9 cellular contexts compared by ENCODE assay signal in genomic region chr21:15062566-15062965, GRCh38. TPM values are rescaled to one million over a fixed set of nuclear protein-coding genes. Genes with fewer than 3 reads are reported as not detected.
DNase-seq lines count a peak whose midpoint lies in the region; ATAC-seq, FAIRE-seq and TF ChIP-seq lines count a peak whose summit lies in the region.
"Had no signal": no experiment of that assay in that cellular context is flagged by ENCODE, and none has a peak within 500 bp of the region (broad histone marks: within the 10 kb centered on the region; RNA-seq: fewer than 3 reads in every experiment).

No MANE protein-coding gene starts in this region.

- FAIRE-seq in islet of Langerhans (lab: Jason Lieb, UNC), result peak; percentile 97
- FAIRE-seq: GM18507 had no signal

- H3K4me3 ChIP-seq in left ventricle myocardium inferior, result peak overlapping the region; percentile 95
- peak overlapping the region; percentile 93 for H3K4me3 ChIP-seq in thymus (ENCODE audit: low read length)

- H3K36me3 Mint-ChIP-seq in activated naive CD4-positive, alpha-beta T cell treated with anti-CD3 and anti-CD28 coated beads, Interleukin-2, amount 50 U/mL, for 72 hours, result peaks cover 11 to 21% of the 10 kb centered on the region in 2 donors

- H3K27ac ChIP-seq in left ventricle myocardium inferior (replicated peaks) (no peak overlapping the region), thymus (ENCODE audit: low read depth) (no peak overlapping the region)

- peak overlapping the region; percentile 87 to 95 for H3K27ac Mint-ChIP-seq in activated naive CD4-positive, alpha-beta T cell treated with anti-CD3 and anti-CD28 coated beads, Interleukin-2, amount 50 U/mL, for 72 hours

- peaks cover 85% of the 10 kb centered on the region for H3K4me1 ChIP-seq in left ventricle myocardium inferior
- H3K4me1 ChIP-seq in thymus (ENCODE audit: control insufficient read depth, insufficient read depth, low read length), result peaks cover 11% of the 10 kb centered on the region

- H3K27me3 ChIP-seq in left ventricle myocardium inferior (ENCODE audit: low read depth) (no peaks in the 10 kb centered on the region), thymus (ENCODE audit: control insufficient read depth, insufficient read depth) (no peaks in the 10 kb centered on the region)

- H3K9me3 Mint-ChIP-seq in activated naive CD4-positive, alpha-beta T cell treated with anti-CD3 and anti-CD28 coated beads, Interleukin-2, amount 50 U/mL, for 72 hours, result no peaks in the 10 kb centered on the region

- intact Hi-C loops in left ventricle myocardium inferior (cut with micrococcal nuclease) (loop anchor here (5.0 kb wide), 1 partner anchor 420 kb away; no protein-coding TSS in a partner anchor), cardiac septum (cut with DNase I) (loop anchor here (5.0 to 10.0 kb wide), 3 partner anchors 162 to 420 kb away; no protein-coding TSS in a partner anchor)

- WGBS in thymus, result 1% methylated on average over 3 of the region's 3 CpGs

- no peak for DNase-seq in left ventricle myocardium inferior
- no peak for DNase-seq in cardiac septum (ENCODE audit: low spot score)
- no peak for DNase-seq in activated naive CD4-positive, alpha-beta T cell treated with anti-CD3 and anti-CD28 coated beads, Interleukin-2, amount 50 U/mL, for 72 hours (ENCODE audit: low spot score in 2 of 2)
- no peak for DNase-seq in stimulated activated naive CD4-positive, alpha-beta T cell treated with Interleukin-2 at 50 U/mL for 16 hours (lab: John Stamatoyannopoulos, UW)
- DNase-seq in NCI-H2171 treated with DMSO at 0.1 percent for 48 hours (lab: John Stamatoyannopoulos, UW), result no peak

- H3K9me3 ChIP-seq in left ventricle myocardium inferior (replicated peaks), result no peaks in the 10 kb centered on the region
- peaks cover 2% of the 10 kb centered on the region for H3K9me3 ChIP-seq in thymus (ENCODE audit: control insufficient read depth)

- H3K36me3 ChIP-seq in left ventricle myocardium inferior (no peaks in the 10 kb centered on the region), thymus (ENCODE audit: control insufficient read depth, insufficient read depth) (no peaks in the 10 kb centered on the region)

- peak; percentile 28 for TF ChIP-seq CTCF in left ventricle myocardium inferior (IDR thresholded peaks at IDR 0.05; ENCODE audit: borderline replicate concordance)

- ATAC-seq in activated naive CD4-positive, alpha-beta T cell treated with anti-CD3 and anti-CD28 coated beads, Interleukin-2, amount 50 U/mL, for 72 hours, result no peak
- no peak for ATAC-seq in HG03025 (IDR thresholded peaks at IDR 0.05; ENCODE audit: low FRiP score, unreplicated experiment)

RNA-seq across cellular contexts. Expression of gene NRIP1, which starts 2.2 kb away (rescaled TPM):
- total RNA-seq in left ventricle myocardium inferior (16.8 TPM), cardiac septum (16.7 TPM)
- total RNA-seq in activated naive CD4-positive, alpha-beta T cell treated with anti-CD3 and anti-CD28 coated beads, Interleukin-2, amount 50 U/mL, for 72 hours, result 10 to 100 TPM in 1 of 2 donors, 1 to 10 TPM in 1; 7.6 to 11.3 TPM
- 22.5 TPM for polyA plus RNA-seq in thymus
